ENCODE assay signal across 27 cellular contexts in the genomic region with DNA sequence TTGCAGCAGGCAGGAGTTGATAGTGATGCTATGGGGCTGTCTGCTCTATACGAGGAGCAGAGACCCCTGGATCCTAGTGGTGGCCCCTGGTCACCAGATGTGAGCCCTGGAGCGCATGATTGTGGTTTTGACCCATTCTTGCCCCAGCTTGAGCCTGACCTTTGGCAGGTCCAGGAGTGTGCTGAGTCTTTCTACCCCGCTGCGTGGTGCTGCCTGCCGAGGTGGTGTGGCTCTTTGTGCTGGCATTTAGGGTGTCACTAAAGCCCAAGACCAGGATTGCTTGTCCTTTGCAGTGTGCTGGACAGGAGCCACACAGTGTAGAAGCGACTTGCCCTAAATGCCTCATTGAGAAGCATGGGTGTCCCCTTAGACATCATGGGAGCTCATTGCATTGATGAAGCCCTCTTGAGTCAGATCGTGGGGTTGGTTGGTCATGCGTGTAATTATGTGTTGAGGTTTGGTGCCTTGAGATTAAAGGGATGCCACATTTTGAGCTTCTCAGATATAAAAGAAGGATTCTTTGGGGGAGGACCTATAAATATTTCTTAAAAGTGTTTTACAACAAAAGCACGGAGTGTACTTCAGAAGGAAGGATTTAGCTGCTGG.
"Had no signal": no experiment of that assay in that cellular context is flagged by ENCODE, and none has a peak within 500 bp of the region (broad histone marks: within the 10 kb centered on the region; RNA-seq: fewer than 3 reads in every experiment).

No MANE protein-coding gene starts in this region.

- H3K9me3 Mint-ChIP-seq: activated B cell treated with CpG ODN at 0.5 μM for 24 hours; activated CD8-positive, alpha-beta T cell treated with anti-CD3 and anti-CD28 coated beads for 36 hours; activated naive CD4-positive, alpha-beta T cell treated with anti-CD3 and anti-CD28 coated beads, Interleukin-2, amount 50 U/mL, for 72 hours; activated T-cell treated with anti-CD3 and anti-CD28 coated beads, Interleukin-2, amount 50 U/mL, for 4 hours; activated T-helper 17 cell treated with anti-CD3 and anti-CD28 coated beads, Interleukin-2, amount 50 U/mL, for 72 hours; endodermal cell; naive thymus-derived CD8-positive, alpha-beta T cell; stimulated activated naive CD8-positive, alpha-beta T cell treated with anti-CD3 and anti-CD28 coated beads, Interleukin-15, amount 100 ng/mL, for 72 hours had no signal

- FAIRE-seq: small intestine had no signal

- H3K4me1 Mint-ChIP-seq: activated B cell treated with CpG ODN at 0.5 μM for 24 hours; activated T-helper 17 cell treated with anti-CD3 and anti-CD28 coated beads, Interleukin-2, amount 50 U/mL, for 72 hours; naive thymus-derived CD8-positive, alpha-beta T cell; stimulated activated memory B cell treated with anti-CD40 and anti-IgM and Interleukin-4, amounts not matched to agents 10 μg/mL and 1 μg/mL and 100 μg/mL, for 72 hours; stimulated activated naive CD8-positive, alpha-beta T cell treated with anti-CD3 and anti-CD28 coated beads, Interleukin-15, amount 100 ng/mL, for 72 hours had no signal

- H3K4me3 Mint-ChIP-seq: activated B cell treated with CpG ODN at 0.5 μM for 24 hours; activated CD8-positive, alpha-beta T cell treated with anti-CD3 and anti-CD28 coated beads for 36 hours; activated T-cell treated with anti-CD3 and anti-CD28 coated beads, Interleukin-2, amount 50 U/mL, for 4 hours; activated T-helper 17 cell treated with anti-CD3 and anti-CD28 coated beads, Interleukin-2, amount 50 U/mL, for 72 hours; brain; endodermal cell; naive thymus-derived CD8-positive, alpha-beta T cell; stimulated activated memory B cell treated with anti-CD40 and anti-IgM and Interleukin-4, amounts not matched to agents 10 μg/mL and 1 μg/mL and 100 μg/mL, for 72 hours; stimulated activated naive CD8-positive, alpha-beta T cell treated with anti-CD3 and anti-CD28 coated beads, Interleukin-15, amount 100 ng/mL, for 72 hours; T-helper 17 cell had no signal

- H3K36me3 Mint-ChIP-seq: activated naive CD4-positive, alpha-beta T cell treated with anti-CD3 and anti-CD28 coated beads, Interleukin-2, amount 50 U/mL, for 72 hours; naive thymus-derived CD8-positive, alpha-beta T cell; stimulated activated memory B cell treated with anti-CD40 and anti-IgM and Interleukin-4, amounts not matched to agents 10 μg/mL and 1 μg/mL and 100 μg/mL, for 72 hours had no signal

- H3K27ac Mint-ChIP-seq: activated B cell treated with CpG ODN at 0.5 μM for 24 hours; activated CD8-positive, alpha-beta T cell treated with anti-CD3 and anti-CD28 coated beads for 36 hours; activated T-helper 17 cell treated with anti-CD3 and anti-CD28 coated beads, Interleukin-2, amount 50 U/mL, for 72 hours; brain; endodermal cell; stimulated activated memory B cell treated with anti-CD40 and anti-IgM and Interleukin-4, amounts not matched to agents 10 μg/mL and 1 μg/mL and 100 μg/mL, for 72 hours; stimulated activated naive CD8-positive, alpha-beta T cell treated with anti-CD3 and anti-CD28 coated beads, Interleukin-15, amount 100 ng/mL, for 72 hours; T-helper 17 cell had no signal

- H3K4me3 ChIP-seq: ascending aorta, heart right ventricle, left lung, lower lobe of right lung, sigmoid colon, thyroid gland had no signal

- H3K27me3 ChIP-seq: ascending aorta, heart right ventricle, left lung, sigmoid colon, thyroid gland had no signal

- H3K4me1 ChIP-seq: ascending aorta, left lung, thyroid gland had no signal

- H3K27ac ChIP-seq: ascending aorta, heart right ventricle, left lung, lower lobe of right lung, sigmoid colon, thyroid gland had no signal

- H3K36me3 ChIP-seq: ascending aorta, heart right ventricle, left lung, lower lobe of right lung, sigmoid colon, thyroid gland had no signal

- H3K27me3 Mint-ChIP-seq: activated B cell treated with CpG ODN at 0.5 μM for 24 hours; brain; stimulated activated memory B cell treated with anti-CD40 and anti-IgM and Interleukin-4, amounts not matched to agents 10 μg/mL and 1 μg/mL and 100 μg/mL, for 72 hours had no signal

- H3K9me3 ChIP-seq: ascending aorta, heart right ventricle, left lung, lower lobe of right lung, sigmoid colon, thyroid gland had no signal

- DNase-seq: activated B cell treated with CpG ODN at 0.5 μM for 24 hours; activated CD4-positive, alpha-beta T cell treated with anti-CD3 and anti-CD28 coated beads, Interleukin-2, amount 50 U/mL, for 1 hour; activated CD8-positive, alpha-beta T cell treated with anti-CD3 and anti-CD28 coated beads for 36 hours; activated T-cell treated with anti-CD3 and anti-CD28 coated beads, Interleukin-2, amount 50 U/mL, for 4 hours; cortex of kidney; endodermal cell; foreskin fibroblast; heart right ventricle; left lung; lower lobe of right lung; mesenchymal stem cell; naive thymus-derived CD8-positive, alpha-beta T cell; retina; sigmoid colon; stimulated activated CD4-positive, alpha-beta T cell treated with anti-CD3 and anti-CD28 coated beads, Interleukin-1b, Interleukin-23, amount 100 ng/mL, for 48 hours; stimulated activated CD4-positive, alpha-beta T cell treated with anti-CD3 and anti-CD28 coated beads, Interleukin-4, amount 100 ng/mL, for 4 hours; stimulated activated CD8-positive, alpha-beta memory T cell treated with anti-CD3 and anti-CD28 coated beads, Interleukin-4, amount 100 ng/mL, for 48 hours; stimulated activated naive CD8-positive, alpha-beta T cell treated with anti-CD3 and anti-CD28 coated beads, Interleukin-15, amount 100 ng/mL, for 72 hours; T-helper 17 cell; thyroid gland had no signal

- ATAC-seq: activated CD8-positive, alpha-beta T cell treated with anti-CD3 and anti-CD28 coated beads for 36 hours; activated naive CD4-positive, alpha-beta T cell treated with anti-CD3 and anti-CD28 coated beads, Interleukin-2, amount 50 U/mL, for 72 hours; activated T-cell treated with anti-CD3 and anti-CD28 coated beads, Interleukin-2, amount 50 U/mL, for 4 hours; activated T-helper 17 cell treated with anti-CD3 and anti-CD28 coated beads, Interleukin-2, amount 50 U/mL, for 72 hours; esophagus mucosa; left lung; lower lobe of right lung; naive thymus-derived CD8-positive, alpha-beta T cell; stimulated activated memory B cell treated with anti-CD40 and anti-IgM and Interleukin-4, amounts not matched to agents 10 μg/mL and 1 μg/mL and 100 μg/mL, for 72 hours; stimulated activated naive CD8-positive, alpha-beta T cell treated with anti-CD3 and anti-CD28 coated beads, Interleukin-15, amount 100 ng/mL, for 72 hours; T-helper 17 cell had no signal
